In the genomic region with DNA sequence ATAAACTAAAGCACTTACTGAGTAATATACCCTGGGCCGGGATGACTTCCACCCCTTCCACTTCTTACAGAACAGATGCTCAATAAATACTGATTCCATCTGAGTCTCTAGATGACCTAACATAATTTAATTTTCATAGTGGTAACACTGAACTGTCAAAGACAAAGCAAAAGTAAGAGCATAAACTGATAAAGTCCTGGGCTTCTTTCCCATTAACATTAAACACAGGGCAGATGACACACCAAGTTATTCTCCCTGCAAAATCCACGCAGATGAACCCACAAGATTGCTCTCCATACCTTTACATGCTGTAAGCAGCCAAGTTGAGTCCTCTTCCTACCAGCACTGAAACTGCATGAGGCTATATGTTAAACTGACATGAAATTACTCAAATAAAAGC, we compare ENCODE assay signal across 27 cellular contexts. TPM values are rescaled to one million over a fixed set of nuclear protein-coding genes. Genes with fewer than 3 reads are reported as not detected.
DNase-seq lines count a peak whose midpoint lies in the region; ATAC-seq and TF ChIP-seq lines count a peak whose summit lies in the region.
"Had no signal": no experiment of that assay in that cellular context is flagged by ENCODE, and none has a peak within 500 bp of the region (broad histone marks: within the 10 kb centered on the region; RNA-seq: fewer than 3 reads in every experiment).

No MANE protein-coding gene starts in this region.

- peaks cover 4% of the 10 kb centered on the region for H3K27me3 Mint-ChIP-seq in nephron (ENCODE audit: low read depth)
- H3K27me3 Mint-ChIP-seq: CD4-positive, alpha-beta memory T cell; IgD-negative memory B cell had no signal

- no peaks in the 10 kb centered on the region for H4K20me1 ChIP-seq in SK-N-SH (ENCODE audit: insufficient read depth)
- no peaks in the 10 kb centered on the region for H4K20me1 ChIP-seq in OCI-LY7 (ENCODE audit: insufficient read depth, low read length)

- H3K79me2 ChIP-seq in SK-N-SH (ENCODE audit: insufficient read depth) (peaks cover 25% of the 10 kb centered on the region; the same call in 1 of the 2 replicates), OCI-LY7 (ENCODE audit: insufficient read depth, low read depth, low read length) (no peaks in the 10 kb centered on the region)

- H3K36me3 ChIP-seq in SK-N-SH (replicated peaks in 1 of 2; ENCODE audit: control insufficient read depth in 1 of 2, insufficient read depth in 2 of 2, low read length in 1 of 2) (no peaks in the 10 kb centered on the region), OCI-LY7 (ENCODE audit: insufficient read depth, low read length) (no peaks in the 10 kb centered on the region), sigmoid colon (no peaks in the 10 kb centered on the region), psoas muscle (ENCODE audit: insufficient read depth in 1 of 2, low read depth in 1 of 2) (no peaks in the 10 kb centered on the region)

- H3K9me3 ChIP-seq in AG04450 (ENCODE audit: control insufficient read depth, insufficient read depth, low read length) (no peaks in the 10 kb centered on the region), SK-N-SH (no peaks in the 10 kb centered on the region), OCI-LY7 (ENCODE audit: low read length) (no peaks in the 10 kb centered on the region), sigmoid colon (no peaks in the 10 kb centered on the region), psoas muscle (no peaks in the 10 kb centered on the region)

- H3K9me2 ChIP-seq in SK-N-SH (no peaks in the 10 kb centered on the region), OCI-LY7 (ENCODE audit: insufficient read depth, low read length) (no peaks in the 10 kb centered on the region)

- POLR2A ChIA-PET in AG04450 (lab: Yijun Ruan, JAX) (interaction anchor here (0.6 kb wide), 1 partner anchor 146 kb away, joined by 4 read pairs; no protein-coding TSS in a partner anchor), SK-N-SH (lab: Yijun Ruan, JAX) (no interaction called here), OCI-LY7 (lab: Charles Lee) (interaction anchor here (0.6 kb wide), 1 partner anchor 11 kb away, joined by 3 read pairs; no protein-coding TSS in a partner anchor)

- H3K4me2 ChIP-seq in SK-N-SH = no peak overlapping the region
- no peak overlapping the region for H3K4me2 ChIP-seq in OCI-LY7 (ENCODE audit: low read length)

- no peak for ATAC-seq in psoas muscle
- ATAC-seq: GM12878, HCT116, Panc1 had no signal

- no peak overlapping the region for H3K27ac ChIP-seq in AG04450 (ENCODE audit: low read depth, low read length)
- H3K27ac ChIP-seq in SK-N-SH (ENCODE audit: low read depth in 2 of 2, low read length in 1 of 2) = no peak overlapping the region
- no peak overlapping the region for H3K27ac ChIP-seq in OCI-LY7 (ENCODE audit: low read depth, low read length, poor library complexity, severe bottlenecking)
- no peak overlapping the region for H3K27ac ChIP-seq in sigmoid colon
- no peak overlapping the region for H3K27ac ChIP-seq in psoas muscle
- H3K27ac ChIP-seq: RWPE1 had no signal

- TF ChIP-seq RAD21 in SK-N-SH (IDR thresholded peaks at IDR 0.05; ENCODE audit: low read length) = no peak

- intact Hi-C loops in OCI-LY7 (cut with micrococcal nuclease; ENCODE audit: unreplicated experiment) (no loop called here), sigmoid colon (cut with DNase I) (no loop called here), psoas muscle (cut with DNase I) (no loop called here)

- no peak for TF ChIP-seq EP300 in SK-N-SH (IDR thresholded peaks at IDR 0.05; ENCODE audit: borderline replicate concordance in 1 of 2, low read depth in 1 of 2, low read length in 1 of 2)
- no peak for TF ChIP-seq EP300 in sigmoid colon (IDR thresholded peaks at IDR 0.05)

- H3K27me3 ChIP-seq in AG04450 (ENCODE audit: control insufficient read depth, insufficient read depth, low read length) (no peaks in the 10 kb centered on the region), SK-N-SH (ENCODE audit: insufficient read depth) (no peaks in the 10 kb centered on the region), sigmoid colon (no peaks in the 10 kb centered on the region), psoas muscle (ENCODE audit: insufficient read depth in 3 of 3, low read length in 2 of 3) (no peaks in the 10 kb centered on the region)

- DNase-seq in AG04450 (ENCODE audit: low read depth, low spot score) (peak; percentile 50), SK-N-SH (peak; percentile 41), fibroblast of peridontal ligament (ENCODE audit: extremely low read depth) (peak; percentile 10), OCI-LY7 (ENCODE audit: low spot score) (no peak), GF-D8 (lab: John Stamatoyannopoulos, UW) (no peak), sigmoid colon (no peak), psoas muscle (no peak)
- DNase-seq: 8988T; ACHN; AML-193; C1 segment of cervical spinal cord; CD4-positive, alpha-beta memory T cell; COR-L47; DMS53; NCI-H1048; NCI-H1417; NCI-H1694; NCI-H2029 treated with DMSO at 0.1 percent for 48 hours; NCI-H2227 treated with DMSO at 0.1 percent for 48 hours; NCI-H526 treated with DMSO at 0.1 percent for 48 hours; SIG-M5 had no signal

- CTCF ChIA-PET in AG04450 (lab: Charles Lee) (interaction anchor here (0.7 kb wide), 1 partner anchor 65 kb away, joined by 4 read pairs; no protein-coding TSS in a partner anchor), SK-N-SH (lab: Yijun Ruan, JAX) (no interaction called here), OCI-LY7 (lab: Charles Lee; ENCODE audit: unreplicated experiment) (no interaction called here)

- 46% methylated on average over 2 of the region's 2 CpGs for WGBS in SK-N-SH (ENCODE audit: low lambda C conversion rate)
- WGBS in sigmoid colon, 2 donors = 88 to 89% methylated on average over 2 of the region's 2 CpGs
- 88 to 91% (median 89%) methylated on average over 2 of the region's 2 CpGs for WGBS in psoas muscle, 3 donors

- H3K4me1 Mint-ChIP-seq in nephron = peaks cover 14% of the 10 kb centered on the region
- H3K4me1 Mint-ChIP-seq: IgD-negative memory B cell had no signal

- H2AFZ ChIP-seq in SK-N-SH (ENCODE audit: low read depth) = no peak overlapping the region
- H2AFZ ChIP-seq in OCI-LY7 (ENCODE audit: low read length) = no peak overlapping the region

- BruUV-seq in OCI-LY7 (replicated peaks; lab: Mats Ljungman, UMichigan) = no TSS peak

- no peak overlapping the region for H3K4me3 Mint-ChIP-seq in nephron
- H3K4me3 Mint-ChIP-seq: IgD-negative memory B cell had no signal

- H3K9ac ChIP-seq in SK-N-SH = no peak overlapping the region

- H3K9me3 Mint-ChIP-seq in nephron = peaks cover 12% of the 10 kb centered on the region
- H3K9me3 Mint-ChIP-seq: CD4-positive, alpha-beta memory T cell; IgD-negative memory B cell had no signal

- no peaks in the 10 kb centered on the region for H3F3A ChIP-seq in SK-N-SH (replicated peaks; ENCODE audit: insufficient read depth)

- H3K36me3 Mint-ChIP-seq in nephron (ENCODE audit: low read depth) = peaks cover 30% of the 10 kb centered on the region
- H3K36me3 Mint-ChIP-seq: IgD-negative memory B cell had no signal

- H3K27ac Mint-ChIP-seq in nephron = peak overlapping the region; percentile 4 to 16 (median 5)
- H3K27ac Mint-ChIP-seq: CD4-positive, alpha-beta memory T cell; IgD-negative memory B cell had no signal

- no peak for TF ChIP-seq CTCF in AG04450 (IDR thresholded peaks at IDR 0.05; ENCODE audit: low read depth, low read length)
- no peak for TF ChIP-seq CTCF in SK-N-SH (IDR thresholded peaks at IDR 0.05)
- TF ChIP-seq CTCF in nephron (IDR thresholded peaks at IDR 0.05; ENCODE audit: unreplicated experiment in 3 of 3) = no peak
- no peak for TF ChIP-seq CTCF in OCI-LY7 (conservative IDR thresholded peaks at IDR 0.05; ENCODE audit: low read length)
- no peak for TF ChIP-seq CTCF in sigmoid colon (IDR thresholded peaks at IDR 0.05)
- TF ChIP-seq CTCF in psoas muscle (IDR thresholded peaks at IDR 0.05) = no peak

- H3K4me1 ChIP-seq in SK-N-SH (ENCODE audit: control insufficient read depth in 1 of 2, insufficient read depth in 2 of 2, low read depth in 1 of 2, low read length in 1 of 2) (no peaks in the 10 kb centered on the region; a peak in 1 of 4 replicates), OCI-LY7 (ENCODE audit: insufficient read depth, low read length, poor library complexity, severe bottlenecking) (no peaks in the 10 kb centered on the region), sigmoid colon (peaks cover 0 to 8% (median 2%) of the 10 kb centered on the region in 4 donors), psoas muscle (no peaks in the 10 kb centered on the region)

- TF ChIP-seq POLR2A in sigmoid colon (IDR thresholded peaks at IDR 0.05) = no peak

- H3K4me3 ChIP-seq in AG04450 (ENCODE audit: low read depth, low read length) (no peak overlapping the region), SK-N-SH (ENCODE audit: low read depth in 2 of 2, low read length in 1 of 2) (no peak overlapping the region), OCI-LY7 (ENCODE audit: low read depth, low read length, poor library complexity, severe bottlenecking) (no peak overlapping the region), sigmoid colon (no peak overlapping the region), psoas muscle (no peak overlapping the region)
- H3K4me3 ChIP-seq: GM12878 had no signal

TF ChIP-seq in SK-N-SH, 30 proteins besides CTCF, POLR2A, EP300 and RAD21 (continues in another document):
- TF ChIP-seq RFX5 (IDR thresholded peaks at IDR 0.05; ENCODE audit: low read length) (no peak), TCF12 (IDR thresholded peaks at IDR 0.05) (peak; percentile 34; the same call in 1 of the 2 replicates), FOXM1 (IDR thresholded peaks at IDR 0.05; ENCODE audit: low read depth) (no peak), ELF1 (IDR thresholded peaks at IDR 0.05) (no peak), MEF2A (IDR thresholded peaks at IDR 0.05; ENCODE audit: borderline replicate concordance, low read depth) (no peak), USF2 (IDR thresholded peaks at IDR 0.05; ENCODE audit: borderline replicate concordance, low read depth, low read length) (no peak), EZH2phosphoT487 (IDR thresholded peaks at IDR 0.05; ENCODE audit: borderline replicate concordance, low read depth) (no peak)

RNA-seq across cellular contexts. Expression of gene AGPAT4, which starts 27.1 kb away (rescaled TPM):
- polyA plus RNA-seq in AG04450 (2011; rRNA removed) (7.8 and 10.0 TPM in 2 replicates), SK-N-SH (2012; rRNA removed) (3.9 and 4.8 TPM in 2 replicates), sigmoid colon (1 to 10 TPM in 1 of 3 donors, under 1 TPM in 2; under 0.01 to 2.0 (median 0.23) TPM), psoas muscle (under 1 TPM; 0.18 to 0.59 (median 0.42) TPM)
- 11.9 and 21.1 TPM in 2 replicates for polyA minus RNA-seq in AG04450 (2011; rRNA and poly(A)+ RNA removed)
- polyA plus RNA-seq in SK-N-SH (2012; cell fraction: cytosol; rRNA removed) = 2.1 and 2.5 TPM in 2 replicates
- polyA plus RNA-seq in SK-N-SH (2012; cell fraction: nucleus; rRNA removed) = 9.4 and 12.1 TPM in 2 replicates
- 0.85 and 0.95 TPM in 2 replicates for total RNA-seq in OCI-LY7 (2014; rRNA removed; shearing (Covaris generic))
- total RNA-seq in OCI-LY7 (2022) (0.87 and 1.3 TPM in 2 replicates), sigmoid colon (10 to 100 TPM in 1 of 4 donors, 1 to 10 TPM in 3; 6.9 to 16.6 (median 7.5) TPM), psoas muscle (1 to 10 TPM in 1 of 4 donors, under 1 TPM in 3; 0.34 to 1.7 (median 0.83) TPM)

Comparison
In these comparisons a context has a peak if more than half of its experiments do, and no peak if none do; other contexts are left out.
1. DNase-seq: peak in AG04450 (single experiment), SK-N-SH (single experiment) and fibroblast of peridontal ligament (single experiment); none in OCI-LY7 (single experiment), GF-D8 (single experiment), sigmoid colon (single experiment) and psoas muscle (0 of 2).